Comparison of ENCODE assay signal across 12 cellular contexts in genomic region chr20:32019563-32020463, GRCh38. TPM values are rescaled to one million over a fixed set of nuclear protein-coding genes. Genes with fewer than 3 reads are reported as not detected.
DNase-seq lines count a peak whose midpoint lies in the region; ATAC-seq and TF ChIP-seq lines count a peak whose summit lies in the region.
"Had no signal": no experiment of that assay in that cellular context is flagged by ENCODE, and none has a peak within 500 bp of the region (broad histone marks: within the 10 kb centered on the region; RNA-seq: fewer than 3 reads in every experiment).

No MANE protein-coding gene starts in this region.

- H3K79me2 ChIP-seq in Karpas-422 (ENCODE audit: low read length) = no peaks in the 10 kb centered on the region

- H3K9me3 ChIP-seq in Karpas-422 (ENCODE audit: low read length) (no peaks in the 10 kb centered on the region), ectodermal cell (ENCODE audit: control insufficient read depth, low read length) (no peaks in the 10 kb centered on the region), gastrocnemius medialis (no peaks in the 10 kb centered on the region)
- H3K9me3 ChIP-seq: SJSA1 had no signal

- TF ChIP-seq CTCF in progenitor cell of endocrine pancreas (IDR thresholded peaks at IDR 0.05; ENCODE audit: unreplicated experiment) (no peak), gastrocnemius medialis (IDR thresholded peaks at IDR 0.05 in 4 of 5, conservative IDR thresholded peaks at IDR 0.05 in 1 of 5) (no peak)

- no peak overlapping the region for H3K27ac Mint-ChIP-seq in T-helper 1 cell treated with Interleukin-12 subunit alpha and Interleukin-12 subunit beta and Interleukin-4 antibody, amounts not matched to agents 30 μg/mL and 1 μg/mL, for 36 hours
- H3K27ac Mint-ChIP-seq in progenitor cell of endocrine pancreas = peak overlapping the region; percentile 65

- DNase-seq in T-helper 1 cell (no peak), Karpas-422 (no peak), progenitor cell of endocrine pancreas (ENCODE audit: low spot score, unreplicated experiment) (no peak), gastrocnemius medialis (no peak)
- DNase-seq in stimulated activated naive CD4-positive, alpha-beta T cell treated with Interleukin-2 at 50 U/mL for 16 hours (lab: John Stamatoyannopoulos, UW) = no peak
- DNase-seq: foreskin melanocyte had no signal

- H4K20me1 ChIP-seq in Karpas-422 (ENCODE audit: insufficient read depth, low read depth, low read length) = no peaks in the 10 kb centered on the region

- no peaks in the 10 kb centered on the region for H3K9me3 Mint-ChIP-seq in T-helper 1 cell treated with Interleukin-12 subunit alpha and Interleukin-12 subunit beta and Interleukin-4 antibody, amounts not matched to agents 30 μg/mL and 1 μg/mL, for 36 hours
- no peaks in the 10 kb centered on the region for H3K9me3 Mint-ChIP-seq in progenitor cell of endocrine pancreas (ENCODE audit: low read depth)

- no peaks in the 10 kb centered on the region for H3K9me2 ChIP-seq in Karpas-422 (replicated peaks; ENCODE audit: insufficient read depth, low read length)

- ATAC-seq in GM21723 (IDR thresholded peaks at IDR 0.05; ENCODE audit: unreplicated experiment) (no peak), gastrocnemius medialis (no peak)

- H2AFZ ChIP-seq in Karpas-422 (ENCODE audit: low read length) = peak overlapping the region; percentile 53; the same call in 1 of the 2 replicates

- no peaks in the 10 kb centered on the region for H3K27me3 ChIP-seq in Karpas-422 (ENCODE audit: low read length)
- peaks cover 39% of the 10 kb centered on the region for H3K27me3 ChIP-seq in ectodermal cell (ENCODE audit: control insufficient read depth, insufficient read depth, low read length, poor library complexity, severe bottlenecking)
- peaks cover 43 to 60% (median 52%) of the 10 kb centered on the region in 3 donors for H3K27me3 ChIP-seq in gastrocnemius medialis

- H3K9ac ChIP-seq in Karpas-422 (ENCODE audit: low read length) = no peak overlapping the region

- H3K4me3 ChIP-seq in Karpas-422 (ENCODE audit: low read length) = no peak overlapping the region
- peak overlapping the region; percentile 60 for H3K4me3 ChIP-seq in ectodermal cell (ENCODE audit: insufficient read depth, low read depth, low read length)
- peak overlapping the region in 2 of 4 donors; percentile 2 to 56 for H3K4me3 ChIP-seq in gastrocnemius medialis

- 61% methylated on average over 11 of the region's 11 CpGs for WGBS in ectodermal cell, 2 experiments

- in situ Hi-C loops in gastrocnemius medialis (cut with MboI; ENCODE audit: low sequenced_read_pairs in 4 of 4) = no loop called here

- intact Hi-C loops in gastrocnemius medialis (cut with DNase I; ENCODE audit: low total_unique reads) = no loop called here

- TF ChIP-seq POLR2A in gastrocnemius medialis (IDR thresholded peaks at IDR 0.05) = no peak

- peak overlapping the region; percentile 3 for H3K4me2 ChIP-seq in Karpas-422 (ENCODE audit: low read depth, low read length, poor library complexity, severe bottlenecking)

- H3K27me3 Mint-ChIP-seq in T-helper 1 cell treated with Interleukin-12 subunit alpha and Interleukin-12 subunit beta and Interleukin-4 antibody, amounts not matched to agents 30 μg/mL and 1 μg/mL, for 36 hours (ENCODE audit: low read depth) = peaks cover 86% of the 10 kb centered on the region
- H3K27me3 Mint-ChIP-seq in progenitor cell of endocrine pancreas = peaks cover 70% of the 10 kb centered on the region

- H3K36me3 ChIP-seq in Karpas-422 (ENCODE audit: insufficient read depth, low read length) = no peaks in the 10 kb centered on the region
- H3K36me3 ChIP-seq in ectodermal cell (ENCODE audit: control insufficient read depth, insufficient read depth, low read length) = no peaks in the 10 kb centered on the region
- no peaks in the 10 kb centered on the region for H3K36me3 ChIP-seq in gastrocnemius medialis
- H3K36me3 ChIP-seq: SJSA1 had no signal

- peaks cover 2% of the 10 kb centered on the region for H3K36me3 Mint-ChIP-seq in T-helper 1 cell treated with Interleukin-12 subunit alpha and Interleukin-12 subunit beta and Interleukin-4 antibody, amounts not matched to agents 30 μg/mL and 1 μg/mL, for 36 hours (ENCODE audit: low read depth)
- H3K36me3 Mint-ChIP-seq in progenitor cell of endocrine pancreas (ENCODE audit: insufficient read depth) = no peaks in the 10 kb centered on the region

- peak overlapping the region; percentile 86 for H3K4me3 Mint-ChIP-seq in T-helper 1 cell treated with Interleukin-12 subunit alpha and Interleukin-12 subunit beta and Interleukin-4 antibody, amounts not matched to agents 30 μg/mL and 1 μg/mL, for 36 hours
- peak overlapping the region; percentile 81 for H3K4me3 Mint-ChIP-seq in progenitor cell of endocrine pancreas (ENCODE audit: low read depth)

- H3K4me1 ChIP-seq in Karpas-422 (ENCODE audit: low read length) (peaks cover 12% of the 10 kb centered on the region), ectodermal cell (ENCODE audit: control insufficient read depth, insufficient read depth, low read length) (peaks cover 7% of the 10 kb centered on the region), gastrocnemius medialis (peaks cover 0 to 4% of the 10 kb centered on the region in 2 donors)

- H3K27ac ChIP-seq in Karpas-422 (ENCODE audit: low read length) (no peak overlapping the region), ectodermal cell (ENCODE audit: insufficient read depth, low read depth, low read length, poor library complexity, severe bottlenecking) (no peak overlapping the region), gastrocnemius medialis (no peak overlapping the region)
- H3K27ac ChIP-seq: SJSA1 had no signal

- peaks cover 15% of the 10 kb centered on the region for H3K4me1 Mint-ChIP-seq in T-helper 1 cell treated with Interleukin-12 subunit alpha and Interleukin-12 subunit beta and Interleukin-4 antibody, amounts not matched to agents 30 μg/mL and 1 μg/mL, for 36 hours (ENCODE audit: low read depth)
- H3K4me1 Mint-ChIP-seq in progenitor cell of endocrine pancreas (ENCODE audit: low read depth) = peaks cover 7% of the 10 kb centered on the region

RNA-seq across cellular contexts. Expression of gene CCM2L, which starts 9.6 kb away (rescaled TPM):
- total RNA-seq in Karpas-422 (2014; rRNA removed; shearing (Covaris generic); ENCODE audit: low replicate concordance) = 0.36 and 0.78 TPM in 2 replicates
- polyA plus RNA-seq in ectodermal cell (2013, experiment 1 of 4) = 2.5 TPM
- 2.1 TPM for polyA plus RNA-seq in ectodermal cell (2013, experiment 2 of 4)
- 1.7 TPM for polyA plus RNA-seq in ectodermal cell (2013, experiment 3 of 4)
- 1.3 TPM for polyA plus RNA-seq in ectodermal cell (2013, experiment 4 of 4)
- 1.3 and 1.5 TPM in 2 replicates for total RNA-seq in progenitor cell of endocrine pancreas
- 1 to 10 TPM; 2.2 to 5.8 (median 3.2) TPM for total RNA-seq in gastrocnemius medialis
- total RNA-seq: LHCN-M2, SJSA1 had no signal

RNA-seq across cellular contexts. Expression of gene HCK, which starts 32.2 kb away (rescaled TPM):
- 16.9 and 22.5 TPM in 2 replicates for total RNA-seq in Karpas-422 (2014; rRNA removed; shearing (Covaris generic); ENCODE audit: low replicate concordance)
- not detected for polyA plus RNA-seq in ectodermal cell (2013, experiment 1 of 4)
- polyA plus RNA-seq in ectodermal cell (2013, experiment 2 of 4) = 0.27 TPM
- 0.27 TPM for polyA plus RNA-seq in ectodermal cell (2013, experiment 3 of 4)
- polyA plus RNA-seq in ectodermal cell (2013, experiment 4 of 4) = 0.12 TPM
- total RNA-seq in progenitor cell of endocrine pancreas (not detected in 2 replicates), gastrocnemius medialis (1 to 10 TPM; 1.4 to 4.7 (median 4.2) TPM)
- total RNA-seq: LHCN-M2, pulmonary artery endothelial cell, SJSA1 had no signal

RNA-seq across cellular contexts. Expression of gene XKR7, which starts 51.9 kb away (rescaled TPM):
- under 0.01 TPM in 1 of 2 replicates, not detected in the other for total RNA-seq in Karpas-422 (2014; rRNA removed; shearing (Covaris generic); ENCODE audit: low replicate concordance)
- 0.69 TPM for polyA plus RNA-seq in ectodermal cell (2013, experiment 1 of 4)
- 0.57 TPM for polyA plus RNA-seq in ectodermal cell (2013, experiment 2 of 4)
- polyA plus RNA-seq in ectodermal cell (2013, experiment 3 of 4) = 0.53 TPM
- polyA plus RNA-seq in ectodermal cell (2013, experiment 4 of 4) = 0.89 TPM
- total RNA-seq in progenitor cell of endocrine pancreas (2.4 and 2.7 TPM in 2 replicates), gastrocnemius medialis (not detected)
- total RNA-seq: LHCN-M2, pulmonary artery endothelial cell, SJSA1 had no signal
